ENCODE assay signal across 21 cellular contexts in genomic region chr5:170753311-170753710, GRCh38. TPM values are rescaled to one million over a fixed set of nuclear protein-coding genes. Genes with fewer than 3 reads are reported as not detected.
DNase-seq lines count a peak whose midpoint lies in the region; ATAC-seq, FAIRE-seq and TF ChIP-seq lines count a peak whose summit lies in the region.
"Had no signal": no experiment of that assay in that cellular context is flagged by ENCODE, and none has a peak within 500 bp of the region (broad histone marks: within the 10 kb centered on the region; RNA-seq: fewer than 3 reads in every experiment).

No MANE protein-coding gene starts in this region.

- no peaks in the 10 kb centered on the region for H3K9me3 Mint-ChIP-seq in activated CD4-positive, alpha-beta T cell treated with anti-CD3 and anti-CD28 coated beads, Interleukin-2, amount 10 ng/mL, durations not matched to agents 7 days and 5 days
- H3K9me3 Mint-ChIP-seq: IgD-negative memory B cell had no signal

- H3K4me3 ChIP-seq in RWPE2 (ENCODE audit: severe bottlenecking) = no peak overlapping the region
- no peak overlapping the region for H3K4me3 ChIP-seq in H1 (ENCODE audit: extremely low read depth in 1 of 4, insufficient read depth in 2 of 4, low read depth in 3 of 4, low read length in 4 of 4)
- no peak overlapping the region for H3K4me3 ChIP-seq in thyroid gland (replicated peaks in 1 of 3)
- H3K4me3 ChIP-seq in prostate gland = no peak overlapping the region
- no peak overlapping the region for H3K4me3 ChIP-seq in psoas muscle
- H3K4me3 ChIP-seq: A549, BLaER1, GM23248 had no signal

- POLR2A ChIA-PET in H1 (lab: Charles Lee; ENCODE audit: partially characterized antibody) = interaction anchor here (11.3 kb wide), 1 partner anchor 6 kb away, joined by 190 read pairs; no protein-coding TSS in a partner anchor
- POLR2A ChIA-PET in activated CD4-positive, alpha-beta T cell treated with anti-CD3 and anti-CD28 coated beads, Interleukin-2, amount 10 ng/mL, durations not matched to agents 7 days and 5 days (lab: Charles Lee) = no interaction called here

- H3K56ac ChIP-seq in H1 (replicated peaks; ENCODE audit: insufficient read length, low read depth, low read length) = no peak overlapping the region

- DNase-seq in SIG-M5 treated with dmso at 0.1 percent for 504 hours (lab: John Stamatoyannopoulos, UW; ENCODE audit: unreplicated experiment) (peak; percentile 17), SIG-M5 (lab: John Stamatoyannopoulos, UW) (no peak), RWPE2 (ENCODE audit: low spot score) (no peak), H1 (ENCODE audit: low read depth in 1 of 2, low spot score in 2 of 2) (no peak), thyroid gland (no peak), prostate gland (ENCODE audit: low spot score) (no peak), psoas muscle (no peak)
- DNase-seq in activated CD4-positive, alpha-beta T cell treated with anti-CD3 and anti-CD28 coated beads, Interleukin-2, amount 10 ng/mL, durations not matched to agents 7 days and 5 days = no peak
- DNase-seq: CD4-positive, alpha-beta memory T cell; DMS79 treated with DMSO at 0.1 percent for 48 hours; GF-D8; GM23248; HCEC 1CT had no signal

- no peak overlapping the region for H3K18ac ChIP-seq in H1 (ENCODE audit: extremely low read depth, low read length)

- H2BK5ac ChIP-seq in H1 (ENCODE audit: low read depth, low read length) = no peak overlapping the region

- H3K79me1 ChIP-seq in H1 (ENCODE audit: low read depth, low read length) = no peaks in the 10 kb centered on the region

- no peak overlapping the region for H3K4ac ChIP-seq in H1 (replicated peaks; ENCODE audit: insufficient read length, low read depth, low read length)

- TF ChIP-seq POLR2A in H1 (IDR thresholded peaks at IDR 0.05; ENCODE audit: control extremely low read depth in 1 of 2, low read depth in 2 of 2, low read length in 2 of 2) = no peak
- no peak for TF ChIP-seq POLR2A in thyroid gland (IDR thresholded peaks at IDR 0.05)
- TF ChIP-seq POLR2A in prostate gland (IDR thresholded peaks at IDR 0.05) = no peak

- no peak overlapping the region for H2AK5ac ChIP-seq in H1 (ENCODE audit: low read depth, low read length)

- H3K9ac ChIP-seq in H1 (replicated peaks in 1 of 4; ENCODE audit: extremely low read depth in 1 of 4, low read depth in 3 of 4, low read length in 3 of 4) = no peak overlapping the region
- H3K9ac ChIP-seq: BLaER1, GM23248 had no signal

- H4K8ac ChIP-seq in H1 (ENCODE audit: extremely low read depth, insufficient read depth, low read length) = no peak overlapping the region

- no peak overlapping the region for H2AFZ ChIP-seq in H1 (ENCODE audit: low read length)
- H2AFZ ChIP-seq: GM23248 had no signal

- no peak for ATAC-seq in RWPE2 (ENCODE audit: low read depth)
- no peak for ATAC-seq in psoas muscle
- ATAC-seq: A549, HepG2 had no signal

- H3K36me3 ChIP-seq in RWPE2 (ENCODE audit: low read depth) = no peaks in the 10 kb centered on the region
- H3K36me3 ChIP-seq in H1 (ENCODE audit: control insufficient read depth in 2 of 4, insufficient read depth in 4 of 4, low read length in 3 of 4) = 0 out of 8 replicates have a peak, but pooled peaks cover 0 to 4% (median 0%) of the 10 kb centered on the region in 4 experiments
- H3K36me3 ChIP-seq in thyroid gland = no peaks in the 10 kb centered on the region
- no peaks in the 10 kb centered on the region for H3K36me3 ChIP-seq in prostate gland
- no peaks in the 10 kb centered on the region for H3K36me3 ChIP-seq in psoas muscle (ENCODE audit: insufficient read depth in 1 of 2, low read depth in 1 of 2)
- H3K36me3 ChIP-seq: BLaER1 had no signal

- H2BK12ac ChIP-seq in H1 (ENCODE audit: low read depth, low read length) = no peak overlapping the region

- H3K27me3 Mint-ChIP-seq in activated CD4-positive, alpha-beta T cell treated with anti-CD3 and anti-CD28 coated beads, Interleukin-2, amount 10 ng/mL, durations not matched to agents 7 days and 5 days = peaks cover 3% of the 10 kb centered on the region

- H4K5ac ChIP-seq in H1 (ENCODE audit: insufficient read length, low read depth, low read length) = no peak overlapping the region

- no peak overlapping the region for H3K4me2 ChIP-seq in H1 (ENCODE audit: insufficient read depth in 1 of 2, low read depth in 2 of 2, low read length in 2 of 2)
- H3K4me2 ChIP-seq: A549, BLaER1 had no signal

- H3K9me3 ChIP-seq in RWPE2 (ENCODE audit: severe bottlenecking) = no peaks in the 10 kb centered on the region
- H3K9me3 ChIP-seq in H1 (ENCODE audit: insufficient read depth in 2 of 2, low read depth in 1 of 2, low read length in 1 of 2) = no peaks in the 10 kb centered on the region
- no peaks in the 10 kb centered on the region for H3K9me3 ChIP-seq in thyroid gland
- no peaks in the 10 kb centered on the region for H3K9me3 ChIP-seq in prostate gland
- no peaks in the 10 kb centered on the region for H3K9me3 ChIP-seq in psoas muscle
- H3K9me3 ChIP-seq: A549, BLaER1 had no signal

- H4K20me1 ChIP-seq in H1 (replicated peaks in 1 of 2; ENCODE audit: control insufficient read depth in 1 of 2, insufficient read depth in 2 of 2, low read length in 2 of 2) = no peaks in the 10 kb centered on the region
- H4K20me1 ChIP-seq: BLaER1 had no signal

- CTCF ChIA-PET in H1 (lab: Charles Lee; ENCODE audit: partially characterized antibody) = interaction anchor here (11.0 to 21.2 kb wide), 2 partner anchors 17 to 37 kb away, joined by 151 to 650 read pairs; partner anchors contain the start of gene GABRP
- CTCF ChIA-PET in activated CD4-positive, alpha-beta T cell treated with anti-CD3 and anti-CD28 coated beads, Interleukin-2, amount 10 ng/mL, durations not matched to agents 7 days and 5 days (lab: Charles Lee) = no interaction called here

- H2BK120ac ChIP-seq in H1 (replicated peaks; ENCODE audit: low read depth, low read length) = no peak overlapping the region

- H2BK20ac ChIP-seq in H1 (ENCODE audit: low read length) = 0 out of 2 replicates have a peak overlapping the region, but pooled peaks have one; percentile 25

- H4K91ac ChIP-seq in H1 (replicated peaks; ENCODE audit: insufficient read length, low read length) = no peak overlapping the region

- no peak for FAIRE-seq in H1 (lab: Jason Lieb, UNC)
- FAIRE-seq: A549, H54, HepG2 had no signal

- no peak for TF ChIP-seq RAD21 in H1 (IDR thresholded peaks at IDR 0.05 in 1 of 2, conservative IDR thresholded peaks at IDR 0.05 in 1 of 2; ENCODE audit: low read depth in 2 of 2, low read length in 2 of 2)

- TF ChIP-seq CTCF in RWPE2 (IDR thresholded peaks at IDR 0.05; ENCODE audit: poor library complexity, severe bottlenecking) (no peak), H1 (IDR thresholded peaks at IDR 0.05; ENCODE audit: control extremely low read depth in 1 of 3, insufficient read depth in 1 of 3, low read depth in 1 of 3, low read length in 3 of 3) (no peak), thyroid gland (IDR thresholded peaks at IDR 0.05) (no peak), prostate gland (IDR thresholded peaks at IDR 0.05) (no peak), psoas muscle (IDR thresholded peaks at IDR 0.05) (no peak)

- H3K36me3 Mint-ChIP-seq in activated CD4-positive, alpha-beta T cell treated with anti-CD3 and anti-CD28 coated beads, Interleukin-2, amount 10 ng/mL, durations not matched to agents 7 days and 5 days (ENCODE audit: low read depth) = no peaks in the 10 kb centered on the region
- H3K36me3 Mint-ChIP-seq: CD14-positive monocyte; CD4-positive, alpha-beta memory T cell; IgD-negative memory B cell had no signal

- no peak overlapping the region for H3K27ac Mint-ChIP-seq in activated CD4-positive, alpha-beta T cell treated with anti-CD3 and anti-CD28 coated beads, Interleukin-2, amount 10 ng/mL, durations not matched to agents 7 days and 5 days
- H3K27ac Mint-ChIP-seq: CD14-positive monocyte; CD4-positive, alpha-beta memory T cell; IgD-negative memory B cell had no signal

- H3K14ac ChIP-seq in H1 (ENCODE audit: insufficient read length) = no peak overlapping the region

- H3K79me2 ChIP-seq in H1 (ENCODE audit: control insufficient read depth in 1 of 2, insufficient read depth in 2 of 2, low read length in 2 of 2) = no peaks in the 10 kb centered on the region

- intact Hi-C loops in thyroid gland (cut with DNase I) (no loop called here), prostate gland (cut with DNase I) (no loop called here), psoas muscle (cut with DNase I) (no loop called here)

- no peak overlapping the region for H2BK15ac ChIP-seq in H1 (ENCODE audit: low read length)

- H3K27ac ChIP-seq in RWPE2 (ENCODE audit: poor library complexity, severe bottlenecking) (peak overlapping the region; percentile 82), H1 (ENCODE audit: low read depth, low read length) (no peak overlapping the region), thyroid gland (peak overlapping the region in 2 of 3 donors; percentile 3 to 40), prostate gland (no peak overlapping the region), psoas muscle (no peak overlapping the region)
- H3K27ac ChIP-seq: 22Rv1, A549, BLaER1, GM23248 had no signal

- H3K4me3 Mint-ChIP-seq in activated CD4-positive, alpha-beta T cell treated with anti-CD3 and anti-CD28 coated beads, Interleukin-2, amount 10 ng/mL, durations not matched to agents 7 days and 5 days = no peak overlapping the region
- H3K4me3 Mint-ChIP-seq: CD14-positive monocyte; CD4-positive, alpha-beta memory T cell; IgD-negative memory B cell had no signal

- peaks cover 60% of the 10 kb centered on the region for H3K4me1 ChIP-seq in RWPE2 (ENCODE audit: insufficient read depth, poor library complexity, severe bottlenecking)
- peaks cover 0 to 4% (median 0%) of the 10 kb centered on the region in 4 experiments; a peak in 1 of 7 replicates for H3K4me1 ChIP-seq in H1 (replicated peaks in 1 of 4; ENCODE audit: control insufficient read depth in 3 of 4, insufficient read depth in 4 of 4, low read length in 3 of 4)
- peaks cover 44 to 59% of the 10 kb centered on the region in 2 donors for H3K4me1 ChIP-seq in thyroid gland
- no peaks in the 10 kb centered on the region for H3K4me1 ChIP-seq in prostate gland (replicated peaks)
- H3K4me1 ChIP-seq in psoas muscle = no peaks in the 10 kb centered on the region
- H3K4me1 ChIP-seq: BLaER1 had no signal

- no peaks in the 10 kb centered on the region for H3K4me1 Mint-ChIP-seq in activated CD4-positive, alpha-beta T cell treated with anti-CD3 and anti-CD28 coated beads, Interleukin-2, amount 10 ng/mL, durations not matched to agents 7 days and 5 days
- H3K4me1 Mint-ChIP-seq: CD4-positive, alpha-beta memory T cell; IgD-negative memory B cell had no signal

- H3K27me3 ChIP-seq in RWPE2 (ENCODE audit: insufficient read depth, poor library complexity, severe bottlenecking) (no peaks in the 10 kb centered on the region), H1 (replicated peaks in 1 of 4; ENCODE audit: control insufficient read depth in 3 of 4, extremely low read depth in 1 of 4, insufficient read depth in 3 of 4, low read length in 3 of 4) (no peaks in the 10 kb centered on the region), thyroid gland (no peaks in the 10 kb centered on the region), prostate gland (replicated peaks; ENCODE audit: insufficient read depth) (no peaks in the 10 kb centered on the region), psoas muscle (ENCODE audit: insufficient read depth in 3 of 3, low read length in 2 of 3) (peaks cover 0 to 10% (median 0%) of the 10 kb centered on the region in 3 donors)
- H3K27me3 ChIP-seq: BLaER1 had no signal

- H3K23me2 ChIP-seq in H1 (ENCODE audit: low read depth, low read length) = peaks cover 10% of the 10 kb centered on the region; the same call in 1 of the 2 replicates

- H3K23ac ChIP-seq in H1 (ENCODE audit: insufficient read length) = no peak overlapping the region

- no peak for TF ChIP-seq EP300 in H1 (IDR thresholded peaks at IDR 0.05; ENCODE audit: borderline replicate concordance in 1 of 2, low read depth in 2 of 2, low read length in 2 of 2)

RNA-seq across cellular contexts. Expression of gene GABRP, which starts 30.2 kb away (rescaled TPM):
- total RNA-seq in H1 (2021; fragmentation: NEBNext Ultra II Directional; extraction: Animal tissue kit (Norgen Biotek cat#: 25700)) = 3.7 and 3.9 TPM in 2 replicates
- polyA plus RNA-seq in H1 (2011; rRNA removed) (2.5 and 4.0 TPM in 2 replicates), psoas muscle (under 1 TPM; 0.01 to 0.08 (median 0.04) TPM)
- polyA plus RNA-seq in H1 (2011; cell fraction: cytosol; rRNA removed) = 3.6 TPM
- 5.2 TPM for polyA plus RNA-seq in H1 (2011; cell fraction: nucleus; rRNA removed)
- 2.7 to 5.2 TPM (median 4.1 TPM) in 4 replicates for polyA plus RNA-seq in H1 (2012, experiment 1 of 2)
- polyA plus RNA-seq in H1 (2012, experiment 2 of 2) = 0.38 TPM
- 6.8 TPM for polyA plus RNA-seq in H1 (2013, experiment 1 of 2)
- polyA plus RNA-seq in H1 (2013, experiment 2 of 2) = 8.3 TPM
- polyA minus RNA-seq in H1 (2011; rRNA and poly(A)+ RNA removed) = 6.1 and 11.5 TPM in 2 replicates
- 2.1 TPM for polyA minus RNA-seq in H1 (2011; cell fraction: cytosol; rRNA and poly(A)+ RNA removed)
- polyA minus RNA-seq in H1 (2011; cell fraction: nucleus; rRNA and poly(A)+ RNA removed) = 3.4 TPM
- total RNA-seq in thyroid gland (not detected), prostate gland (1 to 10 TPM; 4.8 to 5.5 TPM), psoas muscle (not detected)
- not detected for total RNA-seq in activated CD4-positive, alpha-beta T cell treated with anti-CD3 and anti-CD28 coated beads, Interleukin-2, amount 10 ng/mL, durations not matched to agents 7 days and 5 days
- total RNA-seq: CD4-positive, alpha-beta memory T cell; GM23248; HepG2 had no signal
- polyA plus RNA-seq: A549; AG04450; CD14-positive monocyte; CD4-positive, alpha-beta memory T cell; GM23248; HepG2; IgD-negative memory B cell had no signal

Comparison
In these comparisons a context has a peak if more than half of its experiments do, and no peak if none do; other contexts are left out.
1. H3K27ac ChIP-seq: peak in RWPE2 (single experiment) and thyroid gland (2 of 3); none in H1 (single experiment), prostate gland (0 of 2) and psoas muscle (single experiment).